21 cellular contexts compared by ENCODE assay signal in the genomic region with DNA sequence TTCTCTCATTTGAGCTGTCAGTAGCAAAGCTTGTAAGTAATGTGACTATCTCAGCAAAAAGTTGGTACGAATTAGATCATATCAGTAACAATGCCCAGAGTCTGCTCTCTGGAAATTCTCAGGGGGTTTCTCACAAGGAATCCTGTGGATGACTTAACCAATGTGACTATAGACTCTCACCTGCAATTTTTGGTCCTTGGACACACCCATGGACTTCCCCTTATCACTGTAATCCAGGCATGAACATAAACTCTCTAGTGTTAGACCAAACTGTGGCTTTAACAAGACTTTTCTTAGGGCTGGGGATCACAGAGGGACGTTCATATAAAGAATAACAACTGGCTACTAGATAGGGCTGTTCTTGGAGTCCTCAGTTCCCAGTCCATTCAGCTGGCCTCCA. TPM values are rescaled to one million over a fixed set of nuclear protein-coding genes. Genes with fewer than 3 reads are reported as not detected.
A peak's percentile ranks its signal among the peaks of the same experiment; 100 is the strongest.
DNase-seq lines count a peak whose midpoint lies in the region; ATAC-seq, FAIRE-seq and TF ChIP-seq lines count a peak whose summit lies in the region.
"Had no signal": no experiment of that assay in that cellular context is flagged by ENCODE, and none has a peak within 500 bp of the region (broad histone marks: within the 10 kb centered on the region; RNA-seq: fewer than 3 reads in every experiment).

No MANE protein-coding gene starts in this region.

- no peaks in the 10 kb centered on the region for H3K9me1 ChIP-seq in K562 (ENCODE audit: control insufficient read depth, insufficient read depth, low read length)

- H3K79me2 ChIP-seq in K562 (ENCODE audit: control insufficient read depth, insufficient read depth, low read length): no peaks in the 10 kb centered on the region

- no peaks in the 10 kb centered on the region for H3K4me1 ChIP-seq in K562 (replicated peaks in 1 of 2; ENCODE audit: control insufficient read depth in 2 of 2, insufficient read depth in 2 of 2, low read length in 2 of 2)
- H3K4me1 ChIP-seq: BLaER1 treated with 17β-estradiol and CSF1 and Interleukin-3, amounts not matched to agents 10 nM and 100 nM had no signal

- H3K4me3 Mint-ChIP-seq in activated T-cell treated with anti-CD3 and anti-CD28 coated beads, Interleukin-2, amount 50 U/mL, for 4 hours: no peak overlapping the region
- no peak overlapping the region for H3K4me3 Mint-ChIP-seq in stimulated activated naive CD8-positive, alpha-beta T cell treated with anti-CD3 and anti-CD28 coated beads, Interleukin-15, Interleukin-2, amounts not matched to agents 100 ng/mL and 50 ng/mL, for 24 hours
- H3K4me3 Mint-ChIP-seq: H9 had no signal

- H3K4me1 Mint-ChIP-seq in activated T-cell treated with anti-CD3 and anti-CD28 coated beads, Interleukin-2, amount 50 U/mL, for 4 hours (ENCODE audit: low read depth): peaks cover 33% of the 10 kb centered on the region
- H3K4me1 Mint-ChIP-seq in stimulated activated naive CD8-positive, alpha-beta T cell treated with anti-CD3 and anti-CD28 coated beads, Interleukin-15, Interleukin-2, amounts not matched to agents 100 ng/mL and 50 ng/mL, for 24 hours (ENCODE audit: low read depth): peaks cover 41% of the 10 kb centered on the region

- H4K20me1 ChIP-seq in K562 (replicated peaks; ENCODE audit: control insufficient read depth, insufficient read depth, low read length): no peaks in the 10 kb centered on the region
- H4K20me1 ChIP-seq: BLaER1 treated with 17β-estradiol and CSF1 and Interleukin-3, amounts not matched to agents 10 nM and 100 nM had no signal

- peaks cover 1% of the 10 kb centered on the region for H3K36me3 Mint-ChIP-seq in activated T-cell treated with anti-CD3 and anti-CD28 coated beads, Interleukin-2, amount 50 U/mL, for 4 hours (ENCODE audit: insufficient read depth)
- H3K36me3 Mint-ChIP-seq in stimulated activated naive CD8-positive, alpha-beta T cell treated with anti-CD3 and anti-CD28 coated beads, Interleukin-15, Interleukin-2, amounts not matched to agents 100 ng/mL and 50 ng/mL, for 24 hours (ENCODE audit: low read depth): peaks cover 13% of the 10 kb centered on the region

- no peak for TF ChIP-seq EP300 in K562 (IDR thresholded peaks at IDR 0.05; ENCODE audit: low read length)

- H3K4me2 ChIP-seq in K562 (ENCODE audit: insufficient read depth, low read length): no peak overlapping the region
- H3K4me2 ChIP-seq: BLaER1 treated with 17β-estradiol and CSF1 and Interleukin-3, amounts not matched to agents 10 nM and 100 nM; KMS-11 had no signal

- H3K27me3 Mint-ChIP-seq in activated T-cell treated with anti-CD3 and anti-CD28 coated beads, Interleukin-2, amount 50 U/mL, for 4 hours (ENCODE audit: low read depth): no peaks in the 10 kb centered on the region
- H3K27me3 Mint-ChIP-seq in stimulated activated naive CD8-positive, alpha-beta T cell treated with anti-CD3 and anti-CD28 coated beads, Interleukin-15, Interleukin-2, amounts not matched to agents 100 ng/mL and 50 ng/mL, for 24 hours: no peaks in the 10 kb centered on the region

- TF ChIP-seq CTCF in K562 (IDR thresholded peaks at IDR 0.05 in 2 of 3, conservative IDR thresholded peaks at IDR 0.05 in 1 of 3; ENCODE audit: insufficient read depth in 2 of 3, low read depth in 1 of 3, low read length in 3 of 3): no peak

- intact Hi-C loops in K562 (cut with micrococcal nuclease): no loop called here

- no peaks in the 10 kb centered on the region for H3K36me3 ChIP-seq in K562 (ENCODE audit: control insufficient read depth, insufficient read depth, low read length)
- H3K36me3 ChIP-seq: BLaER1 treated with 17β-estradiol and CSF1 and Interleukin-3, amounts not matched to agents 10 nM and 100 nM had no signal

- ATAC-seq in activated T-cell treated with anti-CD3 and anti-CD28 coated beads, Interleukin-2, amount 50 U/mL, for 4 hours: peak; percentile 47 to 59
- ATAC-seq in K562: peak; percentile 43; the same call in 1 of the 3 replicates
- ATAC-seq: PC-3 had no signal

- TF ChIP-seq RAD21 in K562 (CRISPR knock-in tag; conservative IDR thresholded peaks at IDR 0.05 in 1 of 2, IDR thresholded peaks at IDR 0.05 in 1 of 2): no peak

- TF ChIP-seq POLR2A in K562 (conservative IDR thresholded peaks at IDR 0.05): no peak

- peaks cover 8% of the 10 kb centered on the region for H3K9me3 Mint-ChIP-seq in activated T-cell treated with anti-CD3 and anti-CD28 coated beads, Interleukin-2, amount 50 U/mL, for 4 hours
- H3K9me3 Mint-ChIP-seq in stimulated activated naive CD8-positive, alpha-beta T cell treated with anti-CD3 and anti-CD28 coated beads, Interleukin-15, Interleukin-2, amounts not matched to agents 100 ng/mL and 50 ng/mL, for 24 hours: peaks cover 12% of the 10 kb centered on the region

- H3K27ac Mint-ChIP-seq in stimulated activated naive CD8-positive, alpha-beta T cell treated with anti-CD3 and anti-CD28 coated beads, Interleukin-15, Interleukin-2, amounts not matched to agents 100 ng/mL and 50 ng/mL, for 24 hours: peak overlapping the region; percentile 41
- H3K27ac Mint-ChIP-seq: H9 had no signal

- H3K9me3 ChIP-seq in K562 (replicated peaks; ENCODE audit: control insufficient read depth, insufficient read depth, low read depth, low read length): no peaks in the 10 kb centered on the region

- BruUV-seq in K562 (replicated peaks; lab: Mats Ljungman, UMichigan): no TSS peak

- no peak overlapping the region for H3K4me3 ChIP-seq in K562
- H3K4me3 ChIP-seq: BLaER1 treated with 17β-estradiol and CSF1 and Interleukin-3, amounts not matched to agents 10 nM and 100 nM had no signal

- no peak overlapping the region for H3K9ac ChIP-seq in K562 (ENCODE audit: insufficient read depth in 1 of 2, low read depth in 2 of 2, low read length in 2 of 2)
- H3K9ac ChIP-seq: BLaER1 treated with 17β-estradiol and CSF1 and Interleukin-3, amounts not matched to agents 10 nM and 100 nM; KMS-11 had no signal

- H3K27me3 ChIP-seq in K562 (ENCODE audit: control insufficient read depth in 2 of 2, insufficient read depth in 2 of 2, low read length in 2 of 2): peaks cover 4 to 15% of the 10 kb centered on the region in 2 experiments; a peak in 3 of 5 replicates
- H3K27me3 ChIP-seq: BLaER1 treated with 17β-estradiol and CSF1 and Interleukin-3, amounts not matched to agents 10 nM and 100 nM had no signal

- no peak for FAIRE-seq in K562 (lab: Jason Lieb, UNC)
- FAIRE-seq: G401.6 had no signal

- in situ Hi-C loops in K562 (cut with MboI): no loop called here

- 0% methylated on average over 2 of the region's 2 CpGs for WGBS in K562 (ENCODE audit: insufficient coverage, low coverage, missing lambda C conversion rate)

- POLR2A ChIA-PET in K562 (lab: Yijun Ruan, JAX): no interaction called here

- H3K27ac ChIP-seq in K562 (ENCODE audit: extremely low read depth, low read depth, low read length): no peak overlapping the region
- H3K27ac ChIP-seq: BLaER1 treated with 17β-estradiol and CSF1 and Interleukin-3, amounts not matched to agents 10 nM and 100 nM; KMS-11 had no signal

- H2AFZ ChIP-seq in K562 (ENCODE audit: low read depth, low read length): no peak overlapping the region

- CTCF ChIA-PET in K562 (lab: Yijun Ruan, JAX; ENCODE audit: low intra/inter-chr PET ratio): no interaction called here

- no peak for DNase-seq in activated T-cell treated with anti-CD3 and anti-CD28 coated beads, Interleukin-2, amount 50 U/mL, for 4 hours
- DNase-seq in activated T-cell treated with anti-CD3 and anti-CD28 coated beads, Interleukin-2, amount 50 U/mL, for 1 hour: no peak
- DNase-seq in OCI-M1 (lab: John Stamatoyannopoulos, UW): peak; percentile 52
- peak in 3 of 4 experiments; percentile 3 to 12 (median 7) for DNase-seq in K562 (ENCODE audit: extremely low read depth in 1 of 4, low spot score in 3 of 4)
- no peak for DNase-seq in medulla oblongata (ENCODE audit: extremely low spot score)
- no peak for DNase-seq in activated CD8-positive, alpha-beta memory T cell treated with anti-CD3 and anti-CD28 coated beads, Interleukin-2, amount 50 U/mL, for 4 hours
- DNase-seq: DMS 273 treated with DMSO at 0.1 percent for 48 hours, H9, NCI-H1417 treated with DMSO at 0.1 percent for 48 hours, NCI-H187 treated with DMSO at 0.1 percent for 48 hours, NCI-H226, NCI-H524 treated with DMSO at 0.1 percent for 48 hours, PC-3, RPMI8226, SHP77 treated with DMSO at 0.1 percent for 48 hours had no signal

RNA-seq across cellular contexts. Expression of a gene that starts 3.9 kb away (rescaled TPM):
- total RNA-seq in activated T-cell treated with anti-CD3 and anti-CD28 coated beads, Interleukin-2, amount 50 U/mL, for 4 hours: under 1 TPM in 2 of 3 donors, not detected in 1; 0.22 to 0.29 TPM
- not detected in 2 replicates for total RNA-seq in K562 (2011; cell fraction: chromatin; rRNA removed; ENCODE audit: low replicate concordance)
- total RNA-seq in K562 (2011; cell fraction: nucleolus; rRNA removed): 0.13 and 0.17 TPM in 2 replicates
- 0.23 TPM in 1 of 2 replicates, not detected in the other for total RNA-seq in K562 (2011; cell fraction: nucleoplasm; rRNA removed)
- total RNA-seq in K562 (2014; rRNA removed): 0.05 TPM in 1 of 2 replicates, not detected in the other
- total RNA-seq in K562 (2014; rRNA removed; fragmentation: Illumina TruSeq; extraction: Trizol): 0.06 TPM in 1 of 2 replicates, not detected in the other
- 0.04 TPM in 1 of 2 replicates, not detected in the other for total RNA-seq in K562 (2015; rRNA removed; fragmentation: Illumina TruSeq; extraction: Trizol)
- total RNA-seq in K562 (2021): not detected in 2 replicates
- polyA plus RNA-seq in K562 (2011; rRNA removed): 0.03 TPM in 1 of 2 replicates, not detected in the other
- 0.03 TPM in 1 of 2 replicates, not detected in the other for polyA plus RNA-seq in K562 (2011; cell fraction: cytosol; rRNA removed)
- polyA plus RNA-seq in K562 (2011; cell fraction: nucleus; rRNA removed): not detected in 2 replicates
- polyA plus RNA-seq in K562 (2012): 0.46 TPM in 1 of 2 replicates, not detected in the other
- polyA plus RNA-seq in K562 (2014; fragmentation: Illumina TruSeq; extraction: Trizol): 0.07 TPM in 1 of 2 replicates, not detected in the other
- under 1 TPM; 0.01 to 0.06 TPM for polyA plus RNA-seq in K562 (2014; fragmentation: Nextera tagmentation; extraction: Ambion mirVana)
- polyA plus RNA-seq in K562 (2014; rRNA removed): not detected in 2 replicates
- not detected in 2 replicates for polyA minus RNA-seq in K562 (2011; rRNA and poly(A)+ RNA removed)
- polyA minus RNA-seq in K562 (2011; cell fraction: cytosol; rRNA and poly(A)+ RNA removed): not detected in 2 replicates
- not detected in 2 replicates for polyA minus RNA-seq in K562 (2011; cell fraction: nucleus; rRNA and poly(A)+ RNA removed)
- total RNA-seq: H9, HT-29, M059J, PC-3 had no signal

RNA-seq across cellular contexts. Expression of a gene that starts 52.6 kb away (rescaled TPM):
- 10 to 100 TPM; 16.7 to 22.6 (median 20.9) TPM for total RNA-seq in activated T-cell treated with anti-CD3 and anti-CD28 coated beads, Interleukin-2, amount 50 U/mL, for 4 hours
- total RNA-seq in K562 (2011; cell fraction: chromatin; rRNA removed; ENCODE audit: low replicate concordance): not detected in 2 replicates
- total RNA-seq in K562 (2011; cell fraction: nucleolus; rRNA removed): not detected in 2 replicates
- total RNA-seq in K562 (2011; cell fraction: nucleoplasm; rRNA removed): not detected in 2 replicates
- total RNA-seq in K562 (2014; rRNA removed): not detected in 2 replicates
- total RNA-seq in K562 (2014; rRNA removed; fragmentation: Illumina TruSeq; extraction: Trizol): not detected in 2 replicates
- not detected in 2 replicates for total RNA-seq in K562 (2015; rRNA removed; fragmentation: Illumina TruSeq; extraction: Trizol)
- 0.11 and 0.13 TPM in 2 replicates for total RNA-seq in K562 (2021)
- polyA plus RNA-seq in K562 (2011; rRNA removed): not detected in 2 replicates
- not detected in 2 replicates for polyA plus RNA-seq in K562 (2011; cell fraction: cytosol; rRNA removed)
- polyA plus RNA-seq in K562 (2011; cell fraction: nucleus; rRNA removed): not detected in 2 replicates
- not detected in 2 replicates for polyA plus RNA-seq in K562 (2012)
- not detected in 2 replicates for polyA plus RNA-seq in K562 (2014; fragmentation: Illumina TruSeq; extraction: Trizol)
- not detected for polyA plus RNA-seq in K562 (2014; fragmentation: Nextera tagmentation; extraction: Ambion mirVana)
- not detected in 2 replicates for polyA plus RNA-seq in K562 (2014; rRNA removed)
- not detected in 2 replicates for polyA minus RNA-seq in K562 (2011; rRNA and poly(A)+ RNA removed)
- not detected in 2 replicates for polyA minus RNA-seq in K562 (2011; cell fraction: cytosol; rRNA and poly(A)+ RNA removed)
- polyA minus RNA-seq in K562 (2011; cell fraction: nucleus; rRNA and poly(A)+ RNA removed): not detected in 2 replicates
- total RNA-seq: H9, HT-29, M059J, PC-3 had no signal

Comparison
In these comparisons a context has a peak if more than half of its experiments do, and no peak if none do; other contexts are left out.
1. DNase-seq: peak in OCI-M1 (single experiment) and K562 (3 of 4); none in activated T-cell treated with anti-CD3 and anti-CD28 coated beads, Interleukin-2, amount 50 U/mL, for 4 hours (single experiment), activated T-cell treated with anti-CD3 and anti-CD28 coated beads, Interleukin-2, amount 50 U/mL, for 1 hour (single experiment), medulla oblongata (single experiment) and activated CD8-positive, alpha-beta memory T cell treated with anti-CD3 and anti-CD28 coated beads, Interleukin-2, amount 50 U/mL, for 4 hours (single experiment).
2. RNA of a gene that starts 52.6 kb away (total RNA-seq): 16.7 to 22.6 TPM in activated T-cell treated with anti-CD3 and anti-CD28 coated beads, Interleukin-2, amount 50 U/mL, for 4 hours; 0.11 to 0.13 TPM in K562; every median in the first group is over 10 times any median in the second.